Comparison of ENCODE assay signal across 20 cellular contexts in genomic region chr20:42401598-42401997, GRCh38.
A peak's percentile ranks its signal among the peaks of the same experiment; 100 is the strongest.
DNase-seq lines count a peak whose midpoint lies in the region; ATAC-seq and TF ChIP-seq lines count a peak whose summit lies in the region.
"Had no signal": no experiment of that assay in that cellular context is flagged by ENCODE, and none has a peak within 500 bp of the region (broad histone marks: within the 10 kb centered on the region; RNA-seq: fewer than 3 reads in every experiment).

No MANE protein-coding gene starts in this region.

- no peak for DNase-seq in activated naive CD8-positive, alpha-beta T cell treated with anti-CD3 and anti-CD28 coated beads for 36 hours
- no peak for DNase-seq in activated naive CD8-positive, alpha-beta T cell treated with anti-CD3 and anti-CD28 coated beads, Interleukin-2, amount 50 U/mL, for 24 hours
- peak; percentile 2 for DNase-seq in MV-4-11 (lab: John Stamatoyannopoulos, UW)
- DNase-seq in esophagus muscularis mucosa (ENCODE audit: extremely low spot score): peak; percentile 72
- peak; percentile 28 for DNase-seq in retina
- DNase-seq in HUDEP-2 (lab: John Stamatoyannopoulos, UW; ENCODE audit: unreplicated experiment in 76 of 76): no peak
- DNase-seq in central memory CD4-positive, alpha-beta T cell: no peak
- no peak for DNase-seq in activated CD4-positive, alpha-beta T cell treated with anti-CD3 and anti-CD28 coated beads, Interleukin-2, amount 50 U/mL, for 1 hour
- DNase-seq: 8988T; BE2C; C1 segment of cervical spinal cord; CD4-positive, CD25-positive, alpha-beta regulatory T cell; CD8-positive, alpha-beta memory T cell; COR-L47; DMS 273 treated with DMSO at 0.1 percent for 48 hours; DMS53; DND-41; EL; GM23248 had no signal

- H3K27me3 Mint-ChIP-seq in activated naive CD8-positive, alpha-beta T cell treated with anti-CD3 and anti-CD28 coated beads for 36 hours: no peaks in the 10 kb centered on the region
- H3K27me3 Mint-ChIP-seq in activated naive CD8-positive, alpha-beta T cell treated with anti-CD3 and anti-CD28 coated beads, Interleukin-2, amount 50 U/mL, for 24 hours: no peaks in the 10 kb centered on the region
- H3K27me3 Mint-ChIP-seq: CD4-positive, CD25-positive, alpha-beta regulatory T cell; CD8-positive, alpha-beta memory T cell had no signal

- TF ChIP-seq POLR2A in esophagus muscularis mucosa (IDR thresholded peaks at IDR 0.05; ENCODE audit: low read depth): no peak

- TF ChIP-seq EP300 in esophagus muscularis mucosa (IDR thresholded peaks at IDR 0.05): no peak

- no peaks in the 10 kb centered on the region for H3K4me1 ChIP-seq in esophagus muscularis mucosa
- H3K4me1 ChIP-seq: BE2C, HAP-1 had no signal

- H3K4me3 ChIP-seq in esophagus muscularis mucosa: no peak overlapping the region
- H3K4me3 ChIP-seq: GM23248, HAP-1 had no signal

- no peak for ATAC-seq in activated naive CD8-positive, alpha-beta T cell treated with anti-CD3 and anti-CD28 coated beads, Interleukin-2, amount 50 U/mL, for 24 hours

- H3K36me3 ChIP-seq in esophagus muscularis mucosa: no peaks in the 10 kb centered on the region
- H3K36me3 ChIP-seq: BE2C, HAP-1 had no signal

- H3K4me3 Mint-ChIP-seq in activated naive CD8-positive, alpha-beta T cell treated with anti-CD3 and anti-CD28 coated beads for 36 hours: no peak overlapping the region
- no peak overlapping the region for H3K4me3 Mint-ChIP-seq in activated naive CD8-positive, alpha-beta T cell treated with anti-CD3 and anti-CD28 coated beads, Interleukin-2, amount 50 U/mL, for 24 hours
- H3K4me3 Mint-ChIP-seq: CD4-positive, CD25-positive, alpha-beta regulatory T cell; CD8-positive, alpha-beta memory T cell had no signal

- no peak overlapping the region for H3K27ac ChIP-seq in esophagus muscularis mucosa (replicated peaks in 1 of 4)
- H3K27ac ChIP-seq: GM23248 had no signal

- no peak for TF ChIP-seq CTCF in esophagus muscularis mucosa (IDR thresholded peaks at IDR 0.05)

- H3K27ac Mint-ChIP-seq in activated naive CD8-positive, alpha-beta T cell treated with anti-CD3 and anti-CD28 coated beads for 36 hours: peak overlapping the region; percentile 69
- H3K27ac Mint-ChIP-seq in activated naive CD8-positive, alpha-beta T cell treated with anti-CD3 and anti-CD28 coated beads, Interleukin-2, amount 50 U/mL, for 24 hours: no peak overlapping the region
- H3K27ac Mint-ChIP-seq: CD4-positive, CD25-positive, alpha-beta regulatory T cell; CD8-positive, alpha-beta memory T cell had no signal

- peaks cover 0 to 11% (median 0%) of the 10 kb centered on the region in 4 donors for H3K27me3 ChIP-seq in esophagus muscularis mucosa
- H3K27me3 ChIP-seq: BE2C had no signal

- H3K9me3 ChIP-seq in esophagus muscularis mucosa: no peaks in the 10 kb centered on the region
- H3K9me3 ChIP-seq: BE2C, HAP-1 had no signal

- peaks cover 2% of the 10 kb centered on the region for H3K9me3 Mint-ChIP-seq in activated naive CD8-positive, alpha-beta T cell treated with anti-CD3 and anti-CD28 coated beads for 36 hours
- H3K9me3 Mint-ChIP-seq in activated naive CD8-positive, alpha-beta T cell treated with anti-CD3 and anti-CD28 coated beads, Interleukin-2, amount 50 U/mL, for 24 hours: no peaks in the 10 kb centered on the region

- no peaks in the 10 kb centered on the region for H3K36me3 Mint-ChIP-seq in activated naive CD8-positive, alpha-beta T cell treated with anti-CD3 and anti-CD28 coated beads for 36 hours
- H3K36me3 Mint-ChIP-seq in activated naive CD8-positive, alpha-beta T cell treated with anti-CD3 and anti-CD28 coated beads, Interleukin-2, amount 50 U/mL, for 24 hours (ENCODE audit: low read depth): no peaks in the 10 kb centered on the region
- H3K36me3 Mint-ChIP-seq: CD4-positive, CD25-positive, alpha-beta regulatory T cell; CD8-positive, alpha-beta memory T cell had no signal

- H3K4me1 Mint-ChIP-seq in activated naive CD8-positive, alpha-beta T cell treated with anti-CD3 and anti-CD28 coated beads for 36 hours: no peaks in the 10 kb centered on the region
- no peaks in the 10 kb centered on the region for H3K4me1 Mint-ChIP-seq in activated naive CD8-positive, alpha-beta T cell treated with anti-CD3 and anti-CD28 coated beads, Interleukin-2, amount 50 U/mL, for 24 hours
- H3K4me1 Mint-ChIP-seq: CD4-positive, CD25-positive, alpha-beta regulatory T cell; CD8-positive, alpha-beta memory T cell had no signal

- 38% methylated on average over 3 of the region's 3 CpGs for WGBS in esophagus muscularis mucosa

- intact Hi-C loops in esophagus muscularis mucosa (cut with DNase I): no loop called here

Comparison
In these comparisons a context has a peak if more than half of its experiments do, and no peak if none do; other contexts are left out.
1. DNase-seq: peak in MV-4-11 (single experiment), esophagus muscularis mucosa (single experiment) and retina (single experiment); none in activated naive CD8-positive, alpha-beta T cell treated with anti-CD3 and anti-CD28 coated beads for 36 hours (single experiment), activated naive CD8-positive, alpha-beta T cell treated with anti-CD3 and anti-CD28 coated beads, Interleukin-2, amount 50 U/mL, for 24 hours (single experiment), HUDEP-2 (0 of 76), central memory CD4-positive, alpha-beta T cell (single experiment) and activated CD4-positive, alpha-beta T cell treated with anti-CD3 and anti-CD28 coated beads, Interleukin-2, amount 50 U/mL, for 1 hour (single experiment).